In the genomic region with DNA sequence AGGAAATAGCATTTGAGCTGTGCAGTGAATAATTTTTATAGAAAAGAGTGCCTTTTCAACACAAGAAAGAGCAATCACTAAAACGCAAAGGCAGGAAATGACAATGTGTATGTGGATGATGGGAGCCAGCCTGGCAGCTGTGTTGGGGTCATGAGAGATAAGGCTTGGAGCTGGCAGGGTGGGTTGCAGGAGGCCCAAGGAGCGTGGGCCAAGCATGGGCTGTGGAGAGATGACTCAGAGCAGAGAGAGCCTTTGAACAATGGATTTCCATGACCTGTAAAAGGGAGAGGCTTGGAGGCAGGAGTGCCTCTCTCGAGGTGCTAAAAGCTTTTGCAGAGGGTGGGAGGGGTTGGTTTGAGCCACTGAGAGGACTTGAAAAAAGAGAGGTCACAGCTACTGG, we compare ENCODE assay signal across 1 cellular context.
A peak's percentile ranks its signal among the peaks of the same experiment; 100 is the strongest.
TF ChIP-seq lines count a peak whose summit lies in the region.

No MANE protein-coding gene starts in this region.

TF ChIP-seq in K562, 482 proteins besides CTCF, POLR2A, EP300 and RAD21 (continued from another document and continues in another):
- no peak for TF ChIP-seq MEF2D (tag; conservative IDR thresholded peaks at IDR 0.05; ENCODE audit: low read depth)
- TF ChIP-seq SMARCE1 (IDR thresholded peaks at IDR 0.05), result no peak
- no peak for TF ChIP-seq TAF9B (IDR thresholded peaks at IDR 0.05; ENCODE audit: partially characterized antibody)
- TF ChIP-seq MED1 (CRISPR knock-in tag; IDR thresholded peaks at IDR 0.05; ENCODE audit: borderline replicate concordance), result no peak
- TF ChIP-seq ELF1 (tag; IDR thresholded peaks at IDR 0.05), result no peak
- TF ChIP-seq ZNF57 (CRISPR knock-in tag; IDR thresholded peaks at IDR 0.05), result no peak
- TF ChIP-seq GTF2E2 (tag; IDR thresholded peaks at IDR 0.05), result no peak
- TF ChIP-seq ARHGAP35 (IDR thresholded peaks at IDR 0.05; ENCODE audit: partially characterized antibody), result no peak
- TF ChIP-seq, protein P1, sequence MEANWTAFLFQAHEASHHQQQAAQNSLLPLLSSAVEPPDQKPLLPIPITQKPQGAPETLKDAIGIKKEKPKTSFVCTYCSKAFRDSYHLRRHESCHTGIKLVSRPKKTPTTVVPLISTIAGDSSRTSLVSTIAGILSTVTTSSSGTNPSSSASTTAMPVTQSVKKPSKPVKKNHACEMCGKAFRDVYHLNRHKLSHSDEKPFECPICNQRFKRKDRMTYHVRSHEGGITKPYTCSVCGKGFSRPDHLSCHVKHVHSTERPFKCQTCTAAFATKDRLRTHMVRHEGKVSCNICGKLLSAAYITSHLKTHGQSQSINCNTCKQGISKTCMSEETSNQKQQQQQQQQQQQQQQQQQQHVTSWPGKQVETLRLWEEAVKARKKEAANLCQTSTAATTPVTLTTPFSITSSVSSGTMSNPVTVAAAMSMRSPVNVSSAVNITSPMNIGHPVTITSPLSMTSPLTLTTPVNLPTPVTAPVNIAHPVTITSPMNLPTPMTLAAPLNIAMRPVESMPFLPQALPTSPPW (CRISPR knock-in tag; IDR thresholded peaks at IDR 0.05), result no peak
- no peak for TF ChIP-seq SAFB (IDR thresholded peaks at IDR 0.05; ENCODE audit: borderline replicate concordance, low read depth, low read length)
- no peak for TF ChIP-seq NR2C2 (CRISPR knock-in tag; IDR thresholded peaks at IDR 0.05)
- no peak for TF ChIP-seq NR2C2 (tag; IDR thresholded peaks at IDR 0.05)
- no peak for TF ChIP-seq HDAC1 (IDR thresholded peaks at IDR 0.05)
- TF ChIP-seq EGR1 (conservative IDR thresholded peaks at IDR 0.05), result peak; percentile 61
- no peak for TF ChIP-seq SAP30 (IDR thresholded peaks at IDR 0.05; ENCODE audit: borderline replicate concordance, insufficient read depth, low read depth, low read length, poor library complexity, severe bottlenecking)
- TF ChIP-seq YBX1 (IDR thresholded peaks at IDR 0.05), result no peak
- TF ChIP-seq TEAD4 (IDR thresholded peaks at IDR 0.05; ENCODE audit: low read length), result peak; percentile 67
- no peak for TF ChIP-seq TEAD4 (CRISPR knock-in tag; IDR thresholded peaks at IDR 0.05; ENCODE audit: borderline replicate concordance)
- TF ChIP-seq ZNF354B (CRISPR knock-in tag; IDR thresholded peaks at IDR 0.05), result no peak
- TF ChIP-seq ZNF311 (CRISPR knock-in tag; IDR thresholded peaks at IDR 0.05), result 0 out of 2 replicates have a peak, but pooled peaks have one; percentile 27
- TF ChIP-seq ZNF507 (tag; conservative IDR thresholded peaks at IDR 0.05), result no peak
- TF ChIP-seq ETS2 (tag; IDR thresholded peaks at IDR 0.05; ENCODE audit: borderline replicate concordance, poor library complexity, severe bottlenecking), result no peak
- TF ChIP-seq NFRKB (IDR thresholded peaks at IDR 0.05; ENCODE audit: low read depth), result no peak
- TF ChIP-seq ZEB2 (IDR thresholded peaks at IDR 0.05), result no peak
- TF ChIP-seq, protein P2, sequence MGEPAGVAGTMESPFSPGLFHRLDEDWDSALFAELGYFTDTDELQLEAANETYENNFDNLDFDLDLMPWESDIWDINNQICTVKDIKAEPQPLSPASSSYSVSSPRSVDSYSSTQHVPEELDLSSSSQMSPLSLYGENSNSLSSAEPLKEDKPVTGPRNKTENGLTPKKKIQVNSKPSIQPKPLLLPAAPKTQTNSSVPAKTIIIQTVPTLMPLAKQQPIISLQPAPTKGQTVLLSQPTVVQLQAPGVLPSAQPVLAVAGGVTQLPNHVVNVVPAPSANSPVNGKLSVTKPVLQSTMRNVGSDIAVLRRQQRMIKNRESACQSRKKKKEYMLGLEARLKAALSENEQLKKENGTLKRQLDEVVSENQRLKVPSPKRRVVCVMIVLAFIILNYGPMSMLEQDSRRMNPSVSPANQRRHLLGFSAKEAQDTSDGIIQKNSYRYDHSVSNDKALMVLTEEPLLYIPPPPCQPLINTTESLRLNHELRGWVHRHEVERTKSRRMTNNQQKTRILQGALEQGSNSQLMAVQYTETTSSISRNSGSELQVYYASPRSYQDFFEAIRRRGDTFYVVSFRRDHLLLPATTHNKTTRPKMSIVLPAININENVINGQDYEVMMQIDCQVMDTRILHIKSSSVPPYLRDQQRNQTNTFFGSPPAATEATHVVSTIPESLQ (CRISPR knock-in tag; IDR thresholded peaks at IDR 0.05), result no peak
- TF ChIP-seq, protein P3, sequence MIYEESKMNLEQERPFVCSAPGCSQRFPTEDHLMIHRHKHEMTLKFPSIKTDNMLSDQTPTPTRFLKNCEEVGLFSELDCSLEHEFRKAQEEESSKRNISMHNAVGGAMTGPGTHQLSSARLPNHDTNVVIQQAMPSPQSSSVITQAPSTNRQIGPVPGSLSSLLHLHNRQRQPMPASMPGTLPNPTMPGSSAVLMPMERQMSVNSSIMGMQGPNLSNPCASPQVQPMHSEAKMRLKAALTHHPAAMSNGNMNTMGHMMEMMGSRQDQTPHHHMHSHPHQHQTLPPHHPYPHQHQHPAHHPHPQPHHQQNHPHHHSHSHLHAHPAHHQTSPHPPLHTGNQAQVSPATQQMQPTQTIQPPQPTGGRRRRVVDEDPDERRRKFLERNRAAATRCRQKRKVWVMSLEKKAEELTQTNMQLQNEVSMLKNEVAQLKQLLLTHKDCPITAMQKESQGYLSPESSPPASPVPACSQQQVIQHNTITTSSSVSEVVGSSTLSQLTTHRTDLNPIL (CRISPR knock-in tag; IDR thresholded peaks at IDR 0.05), result no peak
- no peak for TF ChIP-seq TBL1XR1 (IDR thresholded peaks at IDR 0.05; ENCODE audit: low read length in 2 of 2)
- TF ChIP-seq, protein P4, sequence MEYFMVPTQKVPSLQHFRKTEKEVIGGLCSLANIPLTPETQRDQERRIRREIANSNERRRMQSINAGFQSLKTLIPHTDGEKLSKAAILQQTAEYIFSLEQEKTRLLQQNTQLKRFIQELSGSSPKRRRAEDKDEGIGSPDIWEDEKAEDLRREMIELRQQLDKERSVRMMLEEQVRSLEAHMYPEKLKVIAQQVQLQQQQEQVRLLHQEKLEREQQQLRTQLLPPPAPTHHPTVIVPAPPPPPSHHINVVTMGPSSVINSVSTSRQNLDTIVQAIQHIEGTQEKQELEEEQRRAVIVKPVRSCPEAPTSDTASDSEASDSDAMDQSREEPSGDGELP (CRISPR knock-in tag; IDR thresholded peaks at IDR 0.05; ENCODE audit: borderline replicate concordance), result no peak
- TF ChIP-seq CEBPB (tag; IDR thresholded peaks at IDR 0.05), result no peak
- TF ChIP-seq NFATC3 (IDR thresholded peaks at IDR 0.05), result no peak
- TF ChIP-seq TOE1 (IDR thresholded peaks at IDR 0.05; ENCODE audit: borderline replicate concordance), result no peak
- no peak for TF ChIP-seq TOE1 (CRISPR knock-in tag; IDR thresholded peaks at IDR 0.05; ENCODE audit: borderline replicate concordance, low read depth)
- TF ChIP-seq JUN (IDR thresholded peaks at IDR 0.05; ENCODE audit: borderline replicate concordance, low read depth, low read length), result no peak
- TF ChIP-seq JUN (CRISPR knock-in tag; IDR thresholded peaks at IDR 0.05; ENCODE audit: borderline replicate concordance), result no peak
- TF ChIP-seq SRSF7 (optimal IDR thresholded peaks at IDR 0.05; ENCODE audit: low read depth, low read length), result no peak
- peak; percentile 24; the same call in 1 of the 2 replicates for TF ChIP-seq SMARCA4 (IDR thresholded peaks at IDR 0.05)
- no peak for TF ChIP-seq THRAP3 (IDR thresholded peaks at IDR 0.05; ENCODE audit: borderline replicate concordance)
- TF ChIP-seq DPF2 (IDR thresholded peaks at IDR 0.05), result peak; percentile 30; the same call in 1 of the 2 replicates
- TF ChIP-seq, protein P5, sequence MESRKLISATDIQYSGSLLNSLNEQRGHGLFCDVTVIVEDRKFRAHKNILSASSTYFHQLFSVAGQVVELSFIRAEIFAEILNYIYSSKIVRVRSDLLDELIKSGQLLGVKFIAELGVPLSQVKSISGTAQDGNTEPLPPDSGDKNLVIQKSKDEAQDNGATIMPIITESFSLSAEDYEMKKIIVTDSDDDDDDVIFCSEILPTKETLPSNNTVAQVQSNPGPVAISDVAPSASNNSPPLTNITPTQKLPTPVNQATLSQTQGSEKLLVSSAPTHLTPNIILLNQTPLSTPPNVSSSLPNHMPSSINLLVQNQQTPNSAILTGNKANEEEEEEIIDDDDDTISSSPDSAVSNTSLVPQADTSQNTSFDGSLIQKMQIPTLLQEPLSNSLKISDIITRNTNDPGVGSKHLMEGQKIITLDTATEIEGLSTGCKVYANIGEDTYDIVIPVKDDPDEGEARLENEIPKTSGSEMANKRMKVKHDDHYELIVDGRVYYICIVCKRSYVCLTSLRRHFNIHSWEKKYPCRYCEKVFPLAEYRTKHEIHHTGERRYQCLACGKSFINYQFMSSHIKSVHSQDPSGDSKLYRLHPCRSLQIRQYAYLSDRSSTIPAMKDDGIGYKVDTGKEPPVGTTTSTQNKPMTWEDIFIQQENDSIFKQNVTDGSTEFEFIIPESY (CRISPR knock-in tag; IDR thresholded peaks at IDR 0.05), result no peak
- TF ChIP-seq, protein P6, sequence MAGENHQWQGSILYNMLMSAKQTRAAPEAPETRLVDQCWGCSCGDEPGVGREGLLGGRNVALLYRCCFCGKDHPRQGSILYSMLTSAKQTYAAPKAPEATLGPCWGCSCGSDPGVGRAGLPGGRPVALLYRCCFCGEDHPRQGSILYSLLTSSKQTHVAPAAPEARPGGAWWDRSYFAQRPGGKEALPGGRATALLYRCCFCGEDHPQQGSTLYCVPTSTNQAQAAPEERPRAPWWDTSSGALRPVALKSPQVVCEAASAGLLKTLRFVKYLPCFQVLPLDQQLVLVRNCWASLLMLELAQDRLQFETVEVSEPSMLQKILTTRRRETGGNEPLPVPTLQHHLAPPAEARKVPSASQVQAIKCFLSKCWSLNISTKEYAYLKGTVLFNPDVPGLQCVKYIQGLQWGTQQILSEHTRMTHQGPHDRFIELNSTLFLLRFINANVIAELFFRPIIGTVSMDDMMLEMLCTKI (IDR thresholded peaks at IDR 0.05; ENCODE audit: partially characterized antibody), result no peak
- TF ChIP-seq MYNN (IDR thresholded peaks at IDR 0.05), result 0 out of 2 replicates have a peak, but pooled peaks have one; percentile 51
- TF ChIP-seq MYNN (CRISPR knock-in tag; IDR thresholded peaks at IDR 0.05), result no peak
- no peak for TF ChIP-seq MXI1 (IDR thresholded peaks at IDR 0.05; ENCODE audit: low read depth, low read length)
- TF ChIP-seq ZNF586 (CRISPR knock-in tag; conservative IDR thresholded peaks at IDR 0.05), result no peak
- peak; percentile 85 for TF ChIP-seq CBFA2T2 (conservative IDR thresholded peaks at IDR 0.05)
- TF ChIP-seq NFIC (IDR thresholded peaks at IDR 0.05), result peak; percentile 55; the same call in 1 of the 2 replicates
- TF ChIP-seq EHMT2 (IDR thresholded peaks at IDR 0.05), result 0 out of 2 replicates have a peak, but pooled peaks have one; percentile 47
- no peak for TF ChIP-seq ZNF124 (CRISPR knock-in tag; IDR thresholded peaks at IDR 0.05)
- TF ChIP-seq CHCHD3 (CRISPR knock-in tag; IDR thresholded peaks at IDR 0.05), result no peak
- TF ChIP-seq TEAD2 (tag; IDR thresholded peaks at IDR 0.05), result no peak
- no peak for TF ChIP-seq ZNF79 (CRISPR knock-in tag; IDR thresholded peaks at IDR 0.05; ENCODE audit: low read depth)
- TF ChIP-seq PHB (CRISPR knock-in tag; IDR thresholded peaks at IDR 0.05), result no peak
- TF ChIP-seq MTA2 (IDR thresholded peaks at IDR 0.05; ENCODE audit: low read depth), result peak; percentile 38; the same call in 1 of the 2 replicates
- TF ChIP-seq GABPB2 (CRISPR knock-in tag; conservative IDR thresholded peaks at IDR 0.05), result no peak
- no peak for TF ChIP-seq XRCC5 (IDR thresholded peaks at IDR 0.05; ENCODE audit: low read depth, low read length)
- TF ChIP-seq, protein P7, sequence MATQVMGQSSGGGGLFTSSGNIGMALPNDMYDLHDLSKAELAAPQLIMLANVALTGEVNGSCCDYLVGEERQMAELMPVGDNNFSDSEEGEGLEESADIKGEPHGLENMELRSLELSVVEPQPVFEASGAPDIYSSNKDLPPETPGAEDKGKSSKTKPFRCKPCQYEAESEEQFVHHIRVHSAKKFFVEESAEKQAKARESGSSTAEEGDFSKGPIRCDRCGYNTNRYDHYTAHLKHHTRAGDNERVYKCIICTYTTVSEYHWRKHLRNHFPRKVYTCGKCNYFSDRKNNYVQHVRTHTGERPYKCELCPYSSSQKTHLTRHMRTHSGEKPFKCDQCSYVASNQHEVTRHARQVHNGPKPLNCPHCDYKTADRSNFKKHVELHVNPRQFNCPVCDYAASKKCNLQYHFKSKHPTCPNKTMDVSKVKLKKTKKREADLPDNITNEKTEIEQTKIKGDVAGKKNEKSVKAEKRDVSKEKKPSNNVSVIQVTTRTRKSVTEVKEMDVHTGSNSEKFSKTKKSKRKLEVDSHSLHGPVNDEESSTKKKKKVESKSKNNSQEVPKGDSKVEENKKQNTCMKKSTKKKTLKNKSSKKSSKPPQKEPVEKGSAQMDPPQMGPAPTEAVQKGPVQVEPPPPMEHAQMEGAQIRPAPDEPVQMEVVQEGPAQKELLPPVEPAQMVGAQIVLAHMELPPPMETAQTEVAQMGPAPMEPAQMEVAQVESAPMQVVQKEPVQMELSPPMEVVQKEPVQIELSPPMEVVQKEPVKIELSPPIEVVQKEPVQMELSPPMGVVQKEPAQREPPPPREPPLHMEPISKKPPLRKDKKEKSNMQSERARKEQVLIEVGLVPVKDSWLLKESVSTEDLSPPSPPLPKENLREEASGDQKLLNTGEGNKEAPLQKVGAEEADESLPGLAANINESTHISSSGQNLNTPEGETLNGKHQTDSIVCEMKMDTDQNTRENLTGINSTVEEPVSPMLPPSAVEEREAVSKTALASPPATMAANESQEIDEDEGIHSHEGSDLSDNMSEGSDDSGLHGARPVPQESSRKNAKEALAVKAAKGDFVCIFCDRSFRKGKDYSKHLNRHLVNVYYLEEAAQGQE (CRISPR knock-in tag; IDR thresholded peaks at IDR 0.05; ENCODE audit: low read depth), result no peak
- TF ChIP-seq ARID1B (IDR thresholded peaks at IDR 0.05), result peak; percentile 65
- no peak for TF ChIP-seq ESRRA (IDR thresholded peaks at IDR 0.05; ENCODE audit: borderline replicate concordance, low read depth)
- TF ChIP-seq KHSRP (IDR thresholded peaks at IDR 0.05), result no peak
- TF ChIP-seq, protein P8, sequence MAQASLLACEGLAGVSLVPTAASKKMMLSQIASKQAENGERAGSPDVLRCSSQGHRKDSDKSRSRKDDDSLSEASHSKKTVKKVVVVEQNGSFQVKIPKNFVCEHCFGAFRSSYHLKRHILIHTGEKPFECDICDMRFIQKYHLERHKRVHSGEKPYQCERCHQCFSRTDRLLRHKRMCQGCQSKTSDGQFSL (CRISPR knock-in tag; IDR thresholded peaks at IDR 0.05), result no peak
- TF ChIP-seq, protein P8 (tag; IDR thresholded peaks at IDR 0.05), result no peak
- no peak for TF ChIP-seq IFI16 (CRISPR knock-in tag; IDR thresholded peaks at IDR 0.05)
- TF ChIP-seq, protein P9, sequence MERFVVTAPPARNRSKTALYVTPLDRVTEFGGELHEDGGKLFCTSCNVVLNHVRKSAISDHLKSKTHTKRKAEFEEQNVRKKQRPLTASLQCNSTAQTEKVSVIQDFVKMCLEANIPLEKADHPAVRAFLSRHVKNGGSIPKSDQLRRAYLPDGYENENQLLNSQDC (CRISPR knock-in tag; IDR thresholded peaks at IDR 0.05), result no peak
